8 cellular contexts compared by ENCODE assay signal in genomic region chr9:136545966-136546696, GRCh38. TPM values are rescaled to one million over a fixed set of nuclear protein-coding genes. Genes with fewer than 3 reads are reported as not detected.
DNase-seq lines count a peak whose midpoint lies in the region; ATAC-seq and TF ChIP-seq lines count a peak whose summit lies in the region.

NOTCH1 (minus strand) TSS chr9:136546048; CDS start chr9:136545786, 262 bp downstream.

- peak within 1 kb of the TSS; percentile 83 to 99 for H3K18ac ChIP-seq in mesenchymal stem cell (ENCODE audit: low read depth in 1 of 2, low read length in 2 of 2)

- H2BK12ac ChIP-seq in mesenchymal stem cell (ENCODE audit: low read length in 2 of 2): peak within 1 kb of the TSS; percentile 93 to 99

- H3K27me3 ChIP-seq in AG04450 (ENCODE audit: control insufficient read depth, insufficient read depth, low read length) (no peaks in the 10 kb centered on the region), mesenchymal stem cell (ENCODE audit: control insufficient read depth in 1 of 2, insufficient read depth in 1 of 2, low read length in 2 of 2) (no peaks in the 10 kb centered on the region)

- TF ChIP-seq CTCF in AG04450 (IDR thresholded peaks at IDR 0.05; ENCODE audit: low read depth, low read length): no peak

- peak; percentile 60 for TF ChIP-seq POLR2A in GM18526 (IDR thresholded peaks at IDR 0.05; ENCODE audit: extremely low read depth, insufficient read length)

- H3K4me2 ChIP-seq in mesenchymal stem cell (ENCODE audit: low read length, poor library complexity, severe bottlenecking): peak within 1 kb of the TSS; percentile 94

- peak within 1 kb of the TSS; percentile 47 to 92 for H3K23ac ChIP-seq in mesenchymal stem cell (ENCODE audit: low read length in 2 of 2)

- peaks cover 59% of the 10 kb centered on the region for H3K4me1 ChIP-seq in mesenchymal stem cell (ENCODE audit: control insufficient read depth, insufficient read depth, low read depth, low read length)

- ATAC-seq in HG03064 (IDR thresholded peaks at IDR 0.05; ENCODE audit: low read depth, unreplicated experiment): peak; percentile 50
- peak; percentile 68 for ATAC-seq in effector memory CD8-positive, alpha-beta T cell (replicated peaks)

- peaks cover 18% of the 10 kb centered on the region for H3K36me3 Mint-ChIP-seq in effector memory CD8-positive, alpha-beta T cell (ENCODE audit: insufficient read depth)

- H3K36me3 ChIP-seq in mesenchymal stem cell (ENCODE audit: control insufficient read depth in 1 of 2, insufficient read depth in 2 of 2, low read depth in 1 of 2, low read length in 2 of 2): peaks cover 0 to 34% of the 10 kb centered on the region in 2 experiments

- peak within 1 kb of the TSS; percentile 61 for H2BK5ac ChIP-seq in mesenchymal stem cell (ENCODE audit: low read depth, low read length, poor library complexity, severe bottlenecking)

- no peak within 1 kb of the TSS for H2AFZ ChIP-seq in mesenchymal stem cell (ENCODE audit: low read depth, low read length)

- H2BK15ac ChIP-seq in mesenchymal stem cell (ENCODE audit: low read depth, poor library complexity, severe bottlenecking): peak within 1 kb of the TSS; percentile 66

- peak within 1 kb of the TSS; percentile 99 for H2BK120ac ChIP-seq in mesenchymal stem cell (ENCODE audit: low read depth, low read length)

- peak; percentile 57 for DNase-seq in AG04450 (ENCODE audit: low read depth, low spot score)
- DNase-seq in NCI-H526 (lab: John Stamatoyannopoulos, UW): peak; percentile 49 to 87
- peak; percentile 94 for DNase-seq in activated CD8-positive, alpha-beta memory T cell treated with anti-CD3 and anti-CD28 coated beads for 24 hours
- DNase-seq in effector memory CD8-positive, alpha-beta T cell: peak; percentile 75 to 76 (median 76)
- peak; percentile 95 for DNase-seq in mesenchymal stem cell
- peak; percentile 79 for DNase-seq in stimulated activated CD8-positive, alpha-beta memory T cell treated with anti-CD3 and anti-CD28 coated beads, Interleukin-12 subunit alpha, Interleukin-12 subunit beta, amount 100 ng/mL, for 4 hours (ENCODE audit: low read depth)

- H4K91ac ChIP-seq in mesenchymal stem cell (ENCODE audit: low read length): peak within 1 kb of the TSS; percentile 99

- H3K4ac ChIP-seq in mesenchymal stem cell (ENCODE audit: low read depth in 1 of 2, low read length in 2 of 2): peak within 1 kb of the TSS; percentile 88 to 97

- H3K9ac ChIP-seq in mesenchymal stem cell (ENCODE audit: low read length): peak within 1 kb of the TSS; percentile 80

- peak within 1 kb of the TSS; percentile 93 for H4K8ac ChIP-seq in mesenchymal stem cell (ENCODE audit: low read length)

- H3K4me1 Mint-ChIP-seq in effector memory CD8-positive, alpha-beta T cell (ENCODE audit: low read depth in 2 of 2): peaks cover 4 to 18% of the 10 kb centered on the region in 2 donors

- H3K4me3 ChIP-seq in AG04450 (ENCODE audit: low read depth, low read length) (peak within 1 kb of the TSS; percentile 74), mesenchymal stem cell (ENCODE audit: insufficient read depth in 1 of 2, low read depth in 1 of 2, low read length in 2 of 2) (peak within 1 kb of the TSS; percentile 79 to 81)

- H2AK5ac ChIP-seq in mesenchymal stem cell (ENCODE audit: low read length, severe bottlenecking): no peak within 1 kb of the TSS

- H3K27ac Mint-ChIP-seq in effector memory CD8-positive, alpha-beta T cell: peak within 1 kb of the TSS; percentile 64 to 72

- H3K4me3 Mint-ChIP-seq in effector memory CD8-positive, alpha-beta T cell: peak within 1 kb of the TSS; percentile 82 to 87

- no peaks in the 10 kb centered on the region for H3K9me3 Mint-ChIP-seq in effector memory CD8-positive, alpha-beta T cell

- H3K9me3 ChIP-seq in AG04450 (ENCODE audit: control insufficient read depth, insufficient read depth, low read length) (no peaks in the 10 kb centered on the region), mesenchymal stem cell (ENCODE audit: control insufficient read depth, low read length) (no peaks in the 10 kb centered on the region)

- CTCF ChIA-PET in AG04450 (lab: Charles Lee): no interaction called here

- peak within 1 kb of the TSS; percentile 68 to 91 for H3K14ac ChIP-seq in mesenchymal stem cell (ENCODE audit: low read length in 2 of 2)

- H3K27me3 Mint-ChIP-seq in effector memory CD8-positive, alpha-beta T cell: no peaks in the 10 kb centered on the region

- POLR2A ChIA-PET in AG04450 (lab: Yijun Ruan, JAX): interaction anchor here (0.8 to 1.6 kb wide), 4 partner anchors 12 to 78 kb away, joined by 3 to 8 read pairs (median 4); no protein-coding TSS in a partner anchor

- peak within 1 kb of the TSS; percentile 57 for H3K27ac ChIP-seq in AG04450 (ENCODE audit: low read depth, low read length)
- H3K27ac ChIP-seq in mesenchymal stem cell (ENCODE audit: low read length, poor library complexity, severe bottlenecking): peak within 1 kb of the TSS; percentile 26

- H3K79me1 ChIP-seq in mesenchymal stem cell (replicated peaks; ENCODE audit: low read length, poor library complexity, severe bottlenecking): peaks cover 27% of the 10 kb centered on the region

- under 1% methylated on average over 64 of the region's 94 CpGs for WGBS in mesenchymal stem cell

RNA-seq across cellular contexts. Expression of gene NOTCH1, which starts in this region (rescaled TPM):
- polyA plus RNA-seq in AG04450 (2011; rRNA removed): 0.89 and 1.7 TPM in 2 replicates
- 2.9 TPM in 2 replicates for polyA minus RNA-seq in AG04450 (2011; rRNA and poly(A)+ RNA removed)
- 15.4 TPM for polyA plus RNA-seq in mesenchymal stem cell (2013, experiment 1 of 2)
- 13.5 TPM for polyA plus RNA-seq in mesenchymal stem cell (2013, experiment 2 of 2)

Comparison
In these comparisons a context has a peak if more than half of its experiments do, and no peak if none do; other contexts are left out.
1. Peak in every context shown above with its lines: DNase-seq, ATAC-seq, H3K4me3 ChIP-seq and H3K27ac ChIP-seq.